Comparison of ENCODE assay signal across 2 cellular contexts in the genomic region with DNA sequence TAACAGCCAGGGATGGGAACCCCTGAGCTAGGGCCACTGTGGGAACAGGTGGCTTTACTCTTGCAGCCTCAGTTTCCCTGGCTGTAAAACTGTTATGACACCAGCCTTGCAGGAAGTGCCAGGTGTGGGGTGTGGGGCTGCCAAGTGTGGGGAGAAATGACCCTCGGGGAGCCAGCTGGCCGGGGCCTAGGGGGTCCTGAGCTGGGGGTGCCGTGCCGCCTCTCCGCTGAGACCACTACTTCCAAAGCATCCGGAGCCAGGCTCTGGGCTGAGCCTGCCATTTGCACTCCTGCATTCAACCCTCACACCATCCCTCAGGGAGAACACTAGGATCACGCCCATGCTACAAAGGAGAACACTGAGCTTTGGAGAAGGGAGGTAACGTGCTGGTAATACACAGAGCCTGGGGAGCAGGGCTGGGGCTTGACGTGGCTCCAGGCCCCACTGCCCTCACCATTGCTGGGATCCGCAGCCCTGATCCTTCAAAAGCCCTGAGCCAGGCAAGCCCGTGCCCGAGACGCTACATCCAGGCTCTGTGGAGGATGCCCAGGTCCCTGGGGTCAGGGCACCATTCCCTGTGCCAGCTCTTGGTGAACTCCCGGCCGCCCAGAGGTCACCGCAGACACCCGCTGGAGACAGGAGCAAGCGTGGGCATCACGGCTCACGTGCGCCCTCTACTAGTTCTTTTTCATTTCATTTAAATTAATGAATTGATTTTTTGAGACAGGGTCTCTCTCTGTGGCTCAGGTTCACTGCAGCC.
A peak's percentile ranks its signal among the peaks of the same experiment; 100 is the strongest.
TF ChIP-seq lines count a peak whose summit lies in the region.

No MANE protein-coding gene starts in this region.

TF ChIP-seq in HEK293, 187 proteins besides CTCF, POLR2A, EP300 and RAD21:
- TF ChIP-seq KLF1 (tag by site-specific recombination; IDR thresholded peaks at IDR 0.05) (no peak), ZNF664 (tag by site-specific recombination; IDR thresholded peaks at IDR 0.05) (peak; percentile 49; the same call in 1 of the 2 replicates), SETDB1 (IDR thresholded peaks at IDR 0.05; ENCODE audit: insufficient read length, low read length) (no peak), ZNF473 (tag by site-specific recombination; IDR thresholded peaks at IDR 0.05) (no peak), ZBTB17 (tag by site-specific recombination; IDR thresholded peaks at IDR 0.05) (no peak), ZFHX2 (tag by site-specific recombination; conservative IDR thresholded peaks at IDR 0.05) (0 out of 2 replicates have a peak, but pooled peaks have one; percentile 13), ZNF654 (tag by site-specific recombination; IDR thresholded peaks at IDR 0.05; ENCODE audit: low read depth) (peak; percentile 73), EGR2 (tag by site-specific recombination; IDR thresholded peaks at IDR 0.05; ENCODE audit: low read depth) (peak; percentile 13; the same call in 1 of the 2 replicates), ZNF610 (tag by site-specific recombination; IDR thresholded peaks at IDR 0.05; ENCODE audit: borderline replicate concordance) (no peak)
- TF ChIP-seq, protein P1, sequence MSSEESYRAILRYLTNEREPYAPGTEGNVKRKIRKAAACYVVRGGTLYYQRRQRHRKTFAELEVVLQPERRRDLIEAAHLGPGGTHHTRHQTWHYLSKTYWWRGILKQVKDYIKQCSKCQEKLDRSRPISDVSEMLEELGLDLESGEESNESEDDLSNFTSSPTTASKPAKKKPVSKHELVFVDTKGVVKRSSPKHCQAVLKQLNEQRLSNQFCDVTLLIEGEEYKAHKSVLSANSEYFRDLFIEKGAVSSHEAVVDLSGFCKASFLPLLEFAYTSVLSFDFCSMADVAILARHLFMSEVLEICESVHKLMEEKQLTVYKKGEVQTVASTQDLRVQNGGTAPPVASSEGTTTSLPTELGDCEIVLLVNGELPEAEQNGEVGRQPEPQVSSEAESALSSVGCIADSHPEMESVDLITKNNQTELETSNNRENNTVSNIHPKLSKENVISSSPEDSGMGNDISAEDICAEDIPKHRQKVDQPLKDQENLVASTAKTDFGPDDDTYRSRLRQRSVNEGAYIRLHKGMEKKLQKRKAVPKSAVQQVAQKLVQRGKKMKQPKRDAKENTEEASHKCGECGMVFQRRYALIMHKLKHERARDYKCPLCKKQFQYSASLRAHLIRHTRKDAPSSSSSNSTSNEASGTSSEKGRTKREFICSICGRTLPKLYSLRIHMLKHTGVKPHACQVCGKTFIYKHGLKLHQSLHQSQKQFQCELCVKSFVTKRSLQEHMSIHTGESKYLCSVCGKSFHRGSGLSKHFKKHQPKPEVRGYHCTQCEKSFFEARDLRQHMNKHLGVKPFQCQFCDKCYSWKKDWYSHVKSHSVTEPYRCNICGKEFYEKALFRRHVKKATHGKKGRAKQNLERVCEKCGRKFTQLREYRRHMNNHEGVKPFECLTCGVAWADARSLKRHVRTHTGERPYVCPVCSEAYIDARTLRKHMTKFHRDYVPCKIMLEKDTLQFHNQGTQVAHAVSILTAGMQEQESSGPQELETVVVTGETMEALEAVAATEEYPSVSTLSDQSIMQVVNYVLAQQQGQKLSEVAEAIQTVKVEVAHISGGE (tag by site-specific recombination; conservative IDR thresholded peaks at IDR 0.05; ENCODE audit: low read depth), result no peak
- TF ChIP-seq, protein P2, sequence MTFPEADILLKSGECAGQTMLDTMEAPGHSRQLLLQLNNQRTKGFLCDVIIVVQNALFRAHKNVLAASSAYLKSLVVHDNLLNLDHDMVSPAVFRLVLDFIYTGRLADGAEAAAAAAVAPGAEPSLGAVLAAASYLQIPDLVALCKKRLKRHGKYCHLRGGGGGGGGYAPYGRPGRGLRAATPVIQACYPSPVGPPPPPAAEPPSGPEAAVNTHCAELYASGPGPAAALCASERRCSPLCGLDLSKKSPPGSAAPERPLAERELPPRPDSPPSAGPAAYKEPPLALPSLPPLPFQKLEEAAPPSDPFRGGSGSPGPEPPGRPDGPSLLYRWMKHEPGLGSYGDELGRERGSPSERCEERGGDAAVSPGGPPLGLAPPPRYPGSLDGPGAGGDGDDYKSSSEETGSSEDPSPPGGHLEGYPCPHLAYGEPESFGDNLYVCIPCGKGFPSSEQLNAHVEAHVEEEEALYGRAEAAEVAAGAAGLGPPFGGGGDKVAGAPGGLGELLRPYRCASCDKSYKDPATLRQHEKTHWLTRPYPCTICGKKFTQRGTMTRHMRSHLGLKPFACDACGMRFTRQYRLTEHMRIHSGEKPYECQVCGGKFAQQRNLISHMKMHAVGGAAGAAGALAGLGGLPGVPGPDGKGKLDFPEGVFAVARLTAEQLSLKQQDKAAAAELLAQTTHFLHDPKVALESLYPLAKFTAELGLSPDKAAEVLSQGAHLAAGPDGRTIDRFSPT (tag by site-specific recombination; IDR thresholded peaks at IDR 0.05), result 0 out of 2 replicates have a peak, but pooled peaks have one; percentile 40
- TF ChIP-seq, protein P3, sequence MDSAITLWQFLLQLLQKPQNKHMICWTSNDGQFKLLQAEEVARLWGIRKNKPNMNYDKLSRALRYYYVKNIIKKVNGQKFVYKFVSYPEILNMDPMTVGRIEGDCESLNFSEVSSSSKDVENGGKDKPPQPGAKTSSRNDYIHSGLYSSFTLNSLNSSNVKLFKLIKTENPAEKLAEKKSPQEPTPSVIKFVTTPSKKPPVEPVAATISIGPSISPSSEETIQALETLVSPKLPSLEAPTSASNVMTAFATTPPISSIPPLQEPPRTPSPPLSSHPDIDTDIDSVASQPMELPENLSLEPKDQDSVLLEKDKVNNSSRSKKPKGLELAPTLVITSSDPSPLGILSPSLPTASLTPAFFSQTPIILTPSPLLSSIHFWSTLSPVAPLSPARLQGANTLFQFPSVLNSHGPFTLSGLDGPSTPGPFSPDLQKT (IDR thresholded peaks at IDR 0.05; ENCODE audit: borderline replicate concordance, low read depth, low read length), result no peak

TF ChIP-seq in endothelial cell of umbilical vein, 7 proteins besides CTCF, POLR2A, EP300 and RAD21:
- TF ChIP-seq GATA2 (IDR thresholded peaks at IDR 0.05; ENCODE audit: insufficient read depth, insufficient read length, low read depth, low read length) (no peak), MYC (IDR thresholded peaks at IDR 0.05; ENCODE audit: low read depth, low read length) (no peak), JUN (IDR thresholded peaks at IDR 0.05; ENCODE audit: borderline replicate concordance, insufficient read depth, insufficient read length, low read depth) (no peak), POLR2AphosphoS5 (IDR thresholded peaks at IDR 0.05; ENCODE audit: insufficient read depth, low read depth, low read length) (no peak)
